8 cellular contexts compared by ENCODE assay signal in the genomic region with DNA sequence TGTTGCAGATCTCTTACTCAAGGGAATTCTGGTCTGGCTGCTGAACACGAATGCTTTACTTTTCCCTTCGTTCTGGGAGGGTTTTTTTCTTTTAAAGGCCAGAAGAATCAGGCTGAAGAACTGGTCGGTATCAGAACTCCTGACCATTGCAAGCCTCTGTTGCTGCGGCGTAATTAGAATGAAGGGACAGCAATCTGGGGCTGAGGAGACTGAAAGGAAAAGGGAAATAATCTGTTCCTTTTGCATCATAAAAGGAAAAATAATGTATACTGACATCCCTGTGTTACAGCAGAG. TPM values are rescaled to one million over a fixed set of nuclear protein-coding genes. Genes with fewer than 3 reads are reported as not detected.
DNase-seq lines count a peak whose midpoint lies in the region; ATAC-seq and TF ChIP-seq lines count a peak whose summit lies in the region.

No MANE protein-coding gene starts in this region.

- CTCF ChIA-PET in activated CD4-positive, alpha-beta memory T cell treated with anti-CD3 and anti-CD28 coated beads for 36 hours (lab: Charles Lee): interaction anchor here (3.6 kb wide), 1 partner anchor 298 kb away, joined by 21 read pairs; no protein-coding TSS in a partner anchor

- H3K9me3 ChIP-seq in hepatocyte (ENCODE audit: low read depth): no peaks in the 10 kb centered on the region
- H3K9me3 ChIP-seq in smooth muscle cell (replicated peaks; ENCODE audit: low read depth): no peaks in the 10 kb centered on the region

- H3K79me2 ChIP-seq in hepatocyte (peaks cover 54% of the 10 kb centered on the region), smooth muscle cell (ENCODE audit: low read depth) (peaks cover 54% of the 10 kb centered on the region)

- no peak for TF ChIP-seq CTCF in HFF-Myc (IDR thresholded peaks at IDR 0.05; ENCODE audit: low read depth, low read length, missing control alignments)
- no peak for TF ChIP-seq CTCF in hepatocyte (IDR thresholded peaks at IDR 0.05; ENCODE audit: poor library complexity)
- no peak for TF ChIP-seq CTCF in smooth muscle cell (IDR thresholded peaks at IDR 0.05; ENCODE audit: borderline replicate concordance, insufficient read depth, poor library complexity, severe bottlenecking)

- H4K20me1 ChIP-seq in hepatocyte (ENCODE audit: insufficient read depth, poor library complexity, severe bottlenecking) (peaks cover 34% of the 10 kb centered on the region), smooth muscle cell (ENCODE audit: low read depth) (peaks cover 49% of the 10 kb centered on the region)

- H3K9me2 ChIP-seq in hepatocyte (replicated peaks; ENCODE audit: insufficient read depth): no peaks in the 10 kb centered on the region

- H3K27me3 ChIP-seq in hepatocyte (no peaks in the 10 kb centered on the region), smooth muscle cell (ENCODE audit: low read depth) (no peaks in the 10 kb centered on the region)

- POLR2A ChIA-PET in activated CD4-positive, alpha-beta memory T cell treated with anti-CD3 and anti-CD28 coated beads for 36 hours (lab: Charles Lee): no interaction called here

- H3K27ac ChIP-seq in hepatocyte: peak overlapping the region; percentile 95
- H3K27ac ChIP-seq in smooth muscle cell (ENCODE audit: low read depth): peak overlapping the region; percentile 73

- peak overlapping the region; percentile 81 for H3K9ac ChIP-seq in smooth muscle cell (ENCODE audit: low read depth)

- H2AFZ ChIP-seq in hepatocyte (peak overlapping the region; percentile 39), smooth muscle cell (ENCODE audit: low read depth) (peak overlapping the region; percentile 17)

- H3F3A ChIP-seq in smooth muscle cell (ENCODE audit: low read depth): no peaks in the 10 kb centered on the region

- peak overlapping the region; percentile 76 for H3K4me2 ChIP-seq in hepatocyte
- H3K4me2 ChIP-seq in smooth muscle cell: peak overlapping the region; percentile 94

- no peak for ATAC-seq in GM18498 (IDR thresholded peaks at IDR 0.05; ENCODE audit: unreplicated experiment)

- peak overlapping the region; percentile 95 for H3K4me3 Mint-ChIP-seq in activated CD4-positive, alpha-beta memory T cell treated with anti-CD3 and anti-CD28 coated beads for 36 hours

- WGBS in hepatocyte (ENCODE audit: low lambda C conversion rate, missing lambda C conversion rate): 3% methylated on average over 5 of the region's 5 CpGs
- 1% methylated on average over 5 of the region's 5 CpGs for WGBS in smooth muscle cell (ENCODE audit: low lambda C conversion rate)

- peaks cover 24% of the 10 kb centered on the region for H3K4me1 ChIP-seq in hepatocyte (ENCODE audit: insufficient read depth)
- H3K4me1 ChIP-seq in smooth muscle cell (ENCODE audit: low read depth): peaks cover 31% of the 10 kb centered on the region

- H3K27ac Mint-ChIP-seq in activated CD4-positive, alpha-beta memory T cell treated with anti-CD3 and anti-CD28 coated beads for 36 hours: peak overlapping the region; percentile 95

- peaks cover 5% of the 10 kb centered on the region for H3K36me3 Mint-ChIP-seq in activated CD4-positive, alpha-beta memory T cell treated with anti-CD3 and anti-CD28 coated beads for 36 hours

- intact Hi-C loops in activated CD4-positive, alpha-beta memory T cell treated with anti-CD3 and anti-CD28 coated beads for 36 hours (cut with micrococcal nuclease): no loop called here

- peaks cover 5% of the 10 kb centered on the region for H3K9me3 Mint-ChIP-seq in activated CD4-positive, alpha-beta memory T cell treated with anti-CD3 and anti-CD28 coated beads for 36 hours

- H3K36me3 ChIP-seq in hepatocyte (replicated peaks; ENCODE audit: insufficient read depth, low read depth): no peaks in the 10 kb centered on the region
- H3K36me3 ChIP-seq in smooth muscle cell (ENCODE audit: low read depth): no peaks in the 10 kb centered on the region

- TF ChIP-seq POLR2A in erythroblast (IDR thresholded peaks at IDR 0.05; ENCODE audit: low read length): no peak

- H3K4me3 ChIP-seq in HFF-Myc (replicated peaks; ENCODE audit: low read depth, low read length) (peak overlapping the region; percentile 67), hepatocyte (peak overlapping the region; percentile 71), smooth muscle cell (peak overlapping the region; percentile 69)

- no peaks in the 10 kb centered on the region for H3K27me3 Mint-ChIP-seq in activated CD4-positive, alpha-beta memory T cell treated with anti-CD3 and anti-CD28 coated beads for 36 hours

- DNase-seq in HFF-Myc (ENCODE audit: extremely low read depth, low read depth) (no peak), hepatocyte (ENCODE audit: low spot score) (no peak), smooth muscle cell (lab: John Stamatoyannopoulos, UW; ENCODE audit: unreplicated experiment) (no peak), erythroblast (lab: John Stamatoyannopoulos, UW) (no peak), ureter (ENCODE audit: low spot score) (no peak), activated gamma-delta T cell (lab: John Stamatoyannopoulos, UW) (no peak)
- DNase-seq in activated CD4-positive, alpha-beta memory T cell treated with anti-CD3 and anti-CD28 coated beads for 36 hours: no peak

- H3K4me1 Mint-ChIP-seq in activated CD4-positive, alpha-beta memory T cell treated with anti-CD3 and anti-CD28 coated beads for 36 hours (ENCODE audit: low read depth): peaks cover 41% of the 10 kb centered on the region

RNA-seq across cellular contexts. Expression of a gene that starts 0.7 kb away (rescaled TPM):
- total RNA-seq in activated CD4-positive, alpha-beta memory T cell treated with anti-CD3 and anti-CD28 coated beads for 36 hours: 10 to 100 TPM; 23.3 to 24.7 TPM
- total RNA-seq in hepatocyte (164 and 166 TPM in 2 replicates), smooth muscle cell (138 and 168 TPM in 2 replicates), ureter (68.2 TPM)
- polyA plus RNA-seq in hepatocyte (102 and 124 TPM in 2 replicates), smooth muscle cell (59.5 and 73.1 TPM in 2 replicates)
